In the genomic region with DNA sequence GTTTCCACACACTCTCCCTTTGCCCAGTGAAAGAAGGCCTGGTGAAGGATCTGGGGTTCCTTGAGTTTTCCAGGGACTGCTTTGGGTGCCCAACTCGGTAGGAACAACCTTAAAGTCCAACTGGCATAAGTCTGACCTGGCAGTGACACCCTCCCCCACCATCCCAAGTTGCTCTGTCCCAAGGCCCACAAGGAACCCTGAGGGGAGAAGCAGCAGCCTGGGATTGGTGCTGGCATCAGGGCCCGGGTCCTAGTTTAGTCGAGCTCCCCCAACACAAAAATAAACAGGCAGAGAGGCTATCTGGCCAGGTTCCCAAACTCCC, we compare ENCODE assay signal across 8 cellular contexts. TPM values are rescaled to one million over a fixed set of nuclear protein-coding genes. Genes with fewer than 3 reads are reported as not detected.
A peak's percentile ranks its signal among the peaks of the same experiment; 100 is the strongest.
DNase-seq lines count a peak whose midpoint lies in the region; ATAC-seq and TF ChIP-seq lines count a peak whose summit lies in the region.

No MANE protein-coding gene starts in this region.

- peak overlapping the region; percentile 88 for H3K27ac Mint-ChIP-seq in activated naive CD4-positive, alpha-beta T cell treated with anti-CD3 and anti-CD28 coated beads, Interleukin-2, amount 10 ng/mL, durations not matched to agents 7 days and 5 days

- H3K36me3 ChIP-seq in lower lobe of right lung (peaks cover 15% of the 10 kb centered on the region), upper lobe of left lung (peaks cover 2 to 13% (median 10%) of the 10 kb centered on the region in 4 donors)

- H3K27me3 ChIP-seq in lower lobe of right lung (ENCODE audit: low read depth) (no peaks in the 10 kb centered on the region), upper lobe of left lung (no peaks in the 10 kb centered on the region)

- intact Hi-C loops in lower lobe of right lung (cut with DNase I): no loop called here

- TF ChIP-seq EP300 in upper lobe of left lung (IDR thresholded peaks at IDR 0.05): no peak

- no peak for TF ChIP-seq POLR2A in upper lobe of left lung (IDR thresholded peaks at IDR 0.05)

- CTCF ChIA-PET in activated naive CD4-positive, alpha-beta T cell treated with anti-CD3 and anti-CD28 coated beads, Interleukin-2, amount 10 ng/mL, durations not matched to agents 7 days and 5 days (lab: Charles Lee): interaction anchor here (1.2 to 3.0 kb wide), 4 partner anchors 15 to 41 kb away, joined by 3 to 18 read pairs (median 4); no protein-coding TSS in a partner anchor

- WGBS in upper lobe of left lung, 2 donors: 0% methylated on average over 3 of the region's 3 CpGs; no CpG with 5 or more reads in 1 of the 2 donors

- H3K27ac ChIP-seq in lower lobe of right lung (peak overlapping the region; percentile 98), upper lobe of left lung (peak overlapping the region; percentile 95 to 100 (median 98))

- H3K27me3 Mint-ChIP-seq in activated naive CD4-positive, alpha-beta T cell treated with anti-CD3 and anti-CD28 coated beads, Interleukin-2, amount 10 ng/mL, durations not matched to agents 7 days and 5 days: peaks cover 5% of the 10 kb centered on the region

- H3K36me3 Mint-ChIP-seq in activated naive CD4-positive, alpha-beta T cell treated with anti-CD3 and anti-CD28 coated beads, Interleukin-2, amount 10 ng/mL, durations not matched to agents 7 days and 5 days: peaks cover 23% of the 10 kb centered on the region

- ATAC-seq in lower lobe of right lung (no peak), upper lobe of left lung (ENCODE audit: low FRiP score in 2 of 2) (no peak), GM21825 (IDR thresholded peaks at IDR 0.05; ENCODE audit: unreplicated experiment) (no peak)

- H3K9me3 ChIP-seq in lower lobe of right lung (no peaks in the 10 kb centered on the region), upper lobe of left lung (no peaks in the 10 kb centered on the region)

- no peaks in the 10 kb centered on the region for H3K9me3 Mint-ChIP-seq in activated naive CD4-positive, alpha-beta T cell treated with anti-CD3 and anti-CD28 coated beads, Interleukin-2, amount 10 ng/mL, durations not matched to agents 7 days and 5 days

- H3K4me1 ChIP-seq in lower lobe of right lung: peaks cover 53% of the 10 kb centered on the region
- peaks cover 36 to 57% (median 44%) of the 10 kb centered on the region in 4 donors for H3K4me1 ChIP-seq in upper lobe of left lung

- peaks cover 59% of the 10 kb centered on the region for H3K4me1 Mint-ChIP-seq in activated naive CD4-positive, alpha-beta T cell treated with anti-CD3 and anti-CD28 coated beads, Interleukin-2, amount 10 ng/mL, durations not matched to agents 7 days and 5 days

- peak overlapping the region; percentile 95 for H3K4me3 ChIP-seq in lower lobe of right lung
- H3K4me3 ChIP-seq in upper lobe of left lung: peak overlapping the region; percentile 64 to 98 (median 92)

- no peak for DNase-seq in activated naive CD4-positive, alpha-beta T cell treated with anti-CD3 and anti-CD28 coated beads, Interleukin-2, amount 10 ng/mL, durations not matched to agents 7 days and 5 days
- no peak for DNase-seq in activated naive CD4-positive, alpha-beta T cell treated with anti-CD3 and anti-CD28 coated beads, Interleukin-2, amount 50 U/mL, for 16 hours
- DNase-seq in astrocyte of the hippocampus (ENCODE audit: low read depth, low spot score) (peak; percentile 25), lower lobe of right lung (no peak), upper lobe of left lung (no peak), NCI-H1417 (lab: John Stamatoyannopoulos, UW) (no peak)
- DNase-seq in effector CD4-positive, alpha-beta T cell: no peak

- TF ChIP-seq CTCF in lower lobe of right lung (IDR thresholded peaks at IDR 0.05) (no peak), upper lobe of left lung (IDR thresholded peaks at IDR 0.05) (no peak)

- peak overlapping the region; percentile 92 for H3K4me3 Mint-ChIP-seq in activated naive CD4-positive, alpha-beta T cell treated with anti-CD3 and anti-CD28 coated beads, Interleukin-2, amount 10 ng/mL, durations not matched to agents 7 days and 5 days

RNA-seq across cellular contexts. Expression of gene KMT2D, which starts 1.6 kb away (rescaled TPM):
- total RNA-seq in lower lobe of right lung: 114 TPM
- total RNA-seq in upper lobe of left lung: 100 to 1,000 TPM in 5 of 6 donors, 10 to 100 TPM in 1; 91.5 to 250 (median 112) TPM

RNA-seq across cellular contexts. Expression of gene RHEBL1, which starts 10.8 kb away (rescaled TPM):
- total RNA-seq in lower lobe of right lung (1.5 TPM), upper lobe of left lung (1 to 10 TPM in 2 of 6 donors, under 1 TPM in 2, not detected in 2; 0.97 to 1.4 (median 1.2) TPM)

RNA-seq across cellular contexts. Expression of gene DHH, which starts 35.6 kb away (rescaled TPM):
- total RNA-seq in lower lobe of right lung (1.5 TPM), upper lobe of left lung (1 to 10 TPM in 2 of 6 donors, under 1 TPM in 3, not detected in 1; 0.39 to 3.1 (median 0.76) TPM)

RNA-seq across cellular contexts. Expression of gene PRKAG1, which starts 40.4 kb away (rescaled TPM):
- total RNA-seq in lower lobe of right lung: 49.2 TPM
- total RNA-seq in upper lobe of left lung: 10 to 100 TPM; 25.1 to 56.5 (median 42.0) TPM

RNA-seq across cellular contexts. Expression of gene LMBR1L, which starts 51.6 kb away (rescaled TPM):
- 61.7 TPM for total RNA-seq in lower lobe of right lung
- total RNA-seq in upper lobe of left lung: 100 to 1,000 TPM in 1 of 6 donors, 10 to 100 TPM in 5; 20.4 to 108 (median 57.7) TPM
